8 cellular contexts compared by ENCODE assay signal in the genomic region with DNA sequence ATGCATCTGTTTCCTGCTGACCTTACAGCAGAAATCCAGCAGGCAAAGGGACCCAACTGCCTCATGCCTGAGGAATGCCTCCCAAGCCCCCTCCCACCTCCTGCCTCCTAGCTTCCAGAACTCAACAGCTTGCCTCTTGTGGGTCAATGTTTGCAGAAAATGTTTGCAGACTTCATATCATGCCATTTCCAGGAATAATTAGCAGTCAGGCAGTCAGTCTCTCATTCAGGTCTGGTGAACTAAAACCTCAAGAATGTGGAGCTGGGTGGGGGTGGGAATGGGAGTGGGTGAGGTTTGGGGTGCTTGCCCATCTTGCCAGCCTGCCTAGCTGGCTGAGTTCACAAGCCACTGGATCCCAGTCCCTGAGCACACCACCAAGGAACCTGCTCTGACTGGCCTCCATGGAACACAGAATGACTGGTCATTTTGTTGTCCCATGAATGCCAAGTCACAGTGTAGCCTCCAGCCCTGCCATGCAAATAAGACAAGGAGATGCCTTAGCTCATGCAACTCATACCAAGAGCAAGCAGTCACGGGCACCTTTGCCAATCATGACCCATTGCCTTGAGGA. TPM values are rescaled to one million over a fixed set of nuclear protein-coding genes. Genes with fewer than 3 reads are reported as not detected.
DNase-seq lines count a peak whose midpoint lies in the region; TF ChIP-seq lines count a peak whose summit lies in the region.
"Had no signal": no experiment of that assay in that cellular context is flagged by ENCODE, and none has a peak within 500 bp of the region (broad histone marks: within the 10 kb centered on the region; RNA-seq: fewer than 3 reads in every experiment).

No MANE protein-coding gene starts in this region.

- TF ChIP-seq CTCF in fibroblast of mammary gland (conservative IDR thresholded peaks at IDR 0.05; ENCODE audit: control insufficient read depth, insufficient read depth, low read depth, low read length) (no peak), retinal pigment epithelial cell (conservative IDR thresholded peaks at IDR 0.05; ENCODE audit: low read depth, low read length) (no peak)

- no peak overlapping the region for H3K4me3 ChIP-seq in fibroblast of mammary gland (ENCODE audit: control insufficient read depth, low read depth, low read length)
- H3K4me3 ChIP-seq in retinal pigment epithelial cell (ENCODE audit: low read length) = no peak overlapping the region

- DNase-seq in H4 (ENCODE audit: low spot score) (peak; percentile 89), RPMI7951 (ENCODE audit: low read depth) (peak; percentile 76), fibroblast of mammary gland (ENCODE audit: low read depth) (peak; percentile 64), retinal pigment epithelial cell (ENCODE audit: low read depth) (peak; percentile 52), NCI-H82 (lab: John Stamatoyannopoulos, UW) (no peak), NOMO-1 treated with dmso at 0.1 percent for 144 hours (lab: John Stamatoyannopoulos, UW; ENCODE audit: unreplicated experiment) (no peak), COLO829 (ENCODE audit: low spot score) (no peak)
- DNase-seq: NCI-H1092 treated with DMSO at 0.1 percent for 48 hours had no signal

RNA-seq across cellular contexts. Expression of gene PLAC1, which starts 12.1 kb away (rescaled TPM):
- 1.5 and 3.4 TPM in 2 replicates for total RNA-seq in H4 (2014; rRNA removed; shearing (Covaris generic))
- total RNA-seq in RPMI7951 (2014; rRNA removed; shearing (Covaris generic)) = 0.12 and 0.59 TPM in 2 replicates

Comparison
In these comparisons a context has a peak if more than half of its experiments do, and no peak if none do; other contexts are left out.
1. DNase-seq: peak in H4 (single experiment), RPMI7951 (single experiment), fibroblast of mammary gland (single experiment) and retinal pigment epithelial cell (single experiment); none in NCI-H82 (single experiment), NOMO-1 treated with dmso at 0.1 percent for 144 hours (single experiment) and COLO829 (single experiment).